ENCODE assay signal across 23 cellular contexts in the genomic region with DNA sequence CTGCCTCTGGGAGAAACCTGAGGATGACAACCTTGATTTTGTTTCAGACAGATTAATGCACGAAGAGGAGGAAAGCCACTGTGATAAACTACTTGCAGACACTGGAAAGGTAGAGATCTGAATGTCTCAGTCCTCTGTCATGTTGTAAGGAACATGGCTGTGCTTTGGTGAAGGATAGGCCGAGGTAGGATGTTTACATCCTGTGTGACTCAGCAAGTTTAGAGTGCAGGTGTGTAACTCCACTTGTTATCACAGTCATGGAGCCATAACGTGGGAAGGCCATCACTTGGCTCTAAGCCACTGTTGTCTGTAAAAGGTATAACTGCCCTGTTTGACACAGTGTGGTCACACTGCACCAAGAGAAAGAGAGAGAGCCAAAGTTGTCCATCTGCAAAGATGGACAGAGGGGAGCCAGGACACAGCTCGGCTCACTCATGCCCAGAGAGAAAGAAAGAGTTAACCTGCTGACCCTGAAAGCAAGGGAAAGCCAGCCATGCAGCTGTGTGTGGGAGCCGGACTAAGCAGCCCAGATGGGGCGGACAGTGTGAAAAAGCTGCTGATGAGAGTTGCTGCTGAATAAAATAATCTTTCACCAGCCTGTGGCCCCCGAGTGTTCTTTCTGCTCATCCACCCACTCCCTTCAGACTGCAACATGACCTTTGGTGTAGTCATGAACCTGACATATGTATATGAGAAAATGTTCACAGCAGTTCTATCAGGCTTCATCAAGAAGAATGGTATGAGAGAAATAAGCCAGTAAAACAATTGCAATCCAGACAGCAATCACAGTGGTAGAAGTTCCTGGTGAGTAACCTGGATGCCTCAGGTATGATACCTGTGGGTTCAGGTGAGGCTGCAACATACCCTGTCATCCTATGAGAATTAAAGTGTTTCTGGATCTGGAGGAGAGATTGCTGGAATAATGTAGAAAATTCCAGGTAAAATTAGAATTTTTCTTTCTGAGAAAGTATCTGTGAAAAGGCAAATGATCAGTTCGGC.
DNase-seq lines count a peak whose midpoint lies in the region; ATAC-seq and TF ChIP-seq lines count a peak whose summit lies in the region.
"Had no signal": no experiment of that assay in that cellular context is flagged by ENCODE, and none has a peak within 500 bp of the region (broad histone marks: within the 10 kb centered on the region; RNA-seq: fewer than 3 reads in every experiment).

No MANE protein-coding gene starts in this region.

- H2AFZ ChIP-seq in GM23338 (no peak overlapping the region), KMS-11 (ENCODE audit: low read depth) (0 out of 2 replicates have a peak overlapping the region, but pooled peaks have one; percentile 22)

- H3K27me3 Mint-ChIP-seq in GM23338 (ENCODE audit: insufficient read depth, low read depth, poor library complexity) (no peaks in the 10 kb centered on the region), brain (peaks cover 5% of the 10 kb centered on the region), nephron (ENCODE audit: low read depth) (no peaks in the 10 kb centered on the region)
- H3K27me3 Mint-ChIP-seq in CD4-positive, alpha-beta memory T cell, result peaks cover 0 to 2% of the 10 kb centered on the region in 2 donors

- H3K27ac ChIP-seq in GM23338 (ENCODE audit: low read depth) (no peak overlapping the region), KMS-11 (no peak overlapping the region), left ventricle myocardium inferior (replicated peaks) (no peak overlapping the region)
- H3K27ac ChIP-seq in CD4-positive, alpha-beta memory T cell (ENCODE audit: low read depth, low read length), result no peak overlapping the region
- H3K27ac ChIP-seq: SJSA1, skin epidermis, upper lobe of right lung, WERI-Rb-1 had no signal

- H3K9ac ChIP-seq in KMS-11, result no peak overlapping the region

- H3K9me3 Mint-ChIP-seq in GM23338, result peaks cover 8% of the 10 kb centered on the region; the same call in 2 of the 3 replicates
- peaks cover 0 to 20% (median 4%) of the 10 kb centered on the region in 5 experiments for H3K9me3 Mint-ChIP-seq in brain
- H3K9me3 Mint-ChIP-seq in nephron, result no peaks in the 10 kb centered on the region
- peaks cover 0 to 4% (median 0%) of the 10 kb centered on the region in 8 donors for H3K9me3 Mint-ChIP-seq in CD4-positive, alpha-beta memory T cell

- H3K4me2 ChIP-seq in GM23338 (no peak overlapping the region), KMS-11 (no peak overlapping the region)

- H3K36me3 ChIP-seq in GM23338 (ENCODE audit: insufficient read depth), result 0 out of 2 replicates have a peak, but pooled peaks cover 2% of the 10 kb centered on the region
- no peaks in the 10 kb centered on the region for H3K36me3 ChIP-seq in KMS-11 (ENCODE audit: insufficient read depth)
- H3K36me3 ChIP-seq in CD4-positive, alpha-beta memory T cell (ENCODE audit: insufficient read depth, low read length), result no peaks in the 10 kb centered on the region
- no peaks in the 10 kb centered on the region for H3K36me3 ChIP-seq in left ventricle myocardium inferior
- H3K36me3 ChIP-seq: HAP-1, SJSA1, upper lobe of right lung, WERI-Rb-1 had no signal

- H3K4me1 ChIP-seq in GM23338 (ENCODE audit: insufficient read depth) (peaks cover 3% of the 10 kb centered on the region; the same call in 1 of the 2 replicates), KMS-11 (ENCODE audit: low read depth, poor library complexity, severe bottlenecking) (no peaks in the 10 kb centered on the region), left ventricle myocardium inferior (peaks cover 7% of the 10 kb centered on the region)
- H3K4me1 ChIP-seq in CD4-positive, alpha-beta memory T cell (ENCODE audit: insufficient read depth, low read length), result no peaks in the 10 kb centered on the region
- H3K4me1 ChIP-seq: SJSA1, upper lobe of right lung had no signal

- H3K79me2 ChIP-seq in GM23338 (replicated peaks; ENCODE audit: insufficient read depth), result no peaks in the 10 kb centered on the region
- no peaks in the 10 kb centered on the region for H3K79me2 ChIP-seq in KMS-11 (ENCODE audit: insufficient read depth, low read depth)

- H3F3A ChIP-seq in GM23338 (replicated peaks; ENCODE audit: low read depth), result no peaks in the 10 kb centered on the region

- H3K36me3 Mint-ChIP-seq in GM23338 (ENCODE audit: low read depth) (peaks cover 9% of the 10 kb centered on the region; the same call in 2 of the 3 replicates), brain (no peaks in the 10 kb centered on the region), nephron (ENCODE audit: low read depth) (peaks cover 3% of the 10 kb centered on the region)
- no peaks in the 10 kb centered on the region for H3K36me3 Mint-ChIP-seq in CD4-positive, alpha-beta memory T cell
- H3K36me3 Mint-ChIP-seq: naive thymus-derived CD4-positive, alpha-beta T cell had no signal

- DNase-seq in GM23338 (ENCODE audit: low spot score), result no peak
- no peak for DNase-seq in posterior vena cava (ENCODE audit: low spot score)
- DNase-seq in CD4-positive, alpha-beta memory T cell, result no peak
- no peak for DNase-seq in 8988T
- DNase-seq in left ventricle myocardium inferior, result no peak
- DNase-seq: activated CD8-positive, alpha-beta memory T cell treated with anti-CD3 and anti-CD28 coated beads, Interleukin-2, amount 50 U/mL, for 48 hours; dermis blood vessel endothelial cell; foreskin melanocyte; hypothalamus; naive thymus-derived CD4-positive, alpha-beta T cell; NCI-H1092 treated with DMSO at 0.1 percent for 48 hours; NCI-H2081; NCI-H524 treated with DMSO at 0.1 percent for 48 hours; stimulated activated CD4-positive, alpha-beta T cell treated with anti-CD3 and anti-CD28 coated beads, Interleukin-4, amount 100 ng/mL, for 4 hours; T-helper 17 cell; upper lobe of right lung; WERI-Rb-1 had no signal

- H4K20me1 ChIP-seq in GM23338 (replicated peaks; ENCODE audit: insufficient read depth), result no peaks in the 10 kb centered on the region
- H4K20me1 ChIP-seq in KMS-11 (ENCODE audit: insufficient read depth), result no peaks in the 10 kb centered on the region

- H3K4me1 Mint-ChIP-seq in GM23338, result no peaks in the 10 kb centered on the region; the same call in 2 of the 3 replicates
- peaks cover 12% of the 10 kb centered on the region for H3K4me1 Mint-ChIP-seq in brain
- H3K4me1 Mint-ChIP-seq in nephron, result peaks cover 10% of the 10 kb centered on the region
- peaks cover 0 to 2% (median 0%) of the 10 kb centered on the region in 4 donors for H3K4me1 Mint-ChIP-seq in CD4-positive, alpha-beta memory T cell
- H3K4me1 Mint-ChIP-seq: T-helper 17 cell had no signal

- H3K27me3 ChIP-seq in GM23338 (ENCODE audit: insufficient read depth) (no peaks in the 10 kb centered on the region), KMS-11 (ENCODE audit: insufficient read depth, low read depth) (no peaks in the 10 kb centered on the region), left ventricle myocardium inferior (ENCODE audit: low read depth) (no peaks in the 10 kb centered on the region)
- H3K27me3 ChIP-seq in CD4-positive, alpha-beta memory T cell (ENCODE audit: insufficient read depth, low read length), result no peaks in the 10 kb centered on the region
- H3K27me3 ChIP-seq: SJSA1, upper lobe of right lung had no signal

- no peak overlapping the region for H3K4me3 ChIP-seq in GM23338
- H3K4me3 ChIP-seq in KMS-11 (IDR thresholded peaks at IDR 0.05; ENCODE audit: insufficient read depth, low read depth, low read length), result no peak overlapping the region
- no peak overlapping the region for H3K4me3 ChIP-seq in CD4-positive, alpha-beta memory T cell (ENCODE audit: low read length in 2 of 2)
- H3K4me3 ChIP-seq in left ventricle myocardium inferior, result no peak overlapping the region
- H3K4me3 ChIP-seq: HAP-1, SJSA1, skin epidermis, upper lobe of right lung had no signal

- no peak overlapping the region for H3K4me3 Mint-ChIP-seq in GM23338
- peak overlapping the region in 1 of 5 experiments; percentile 40 for H3K4me3 Mint-ChIP-seq in brain
- no peak overlapping the region for H3K4me3 Mint-ChIP-seq in nephron
- H3K4me3 Mint-ChIP-seq in CD4-positive, alpha-beta memory T cell, result no peak overlapping the region
- H3K4me3 Mint-ChIP-seq: naive thymus-derived CD4-positive, alpha-beta T cell; T-helper 17 cell had no signal

- TF ChIP-seq CTCF in GM23338 (conservative IDR thresholded peaks at IDR 0.05; ENCODE audit: low read depth in 2 of 2) (no peak), KMS-11 (conservative IDR thresholded peaks at IDR 0.05; ENCODE audit: low read depth, low read length) (no peak), brain (conservative IDR thresholded peaks at IDR 0.05) (no peak), nephron (IDR thresholded peaks at IDR 0.05; ENCODE audit: unreplicated experiment in 3 of 3) (no peak), left ventricle myocardium inferior (IDR thresholded peaks at IDR 0.05; ENCODE audit: borderline replicate concordance) (no peak)

- no peak for ATAC-seq in GM23338
- ATAC-seq: naive thymus-derived CD4-positive, alpha-beta T cell; T-helper 17 cell; upper lobe of right lung had no signal

- H3K27ac Mint-ChIP-seq in GM23338 (peak overlapping the region; percentile 70), brain (peak overlapping the region in 3 of 5 experiments; percentile 47 to 70 (median 60)), nephron (peak overlapping the region; percentile 26 to 43 (median 27))
- no peak overlapping the region for H3K27ac Mint-ChIP-seq in CD4-positive, alpha-beta memory T cell
- H3K27ac Mint-ChIP-seq: naive thymus-derived CD4-positive, alpha-beta T cell; T-helper 17 cell had no signal

- CTCF ChIA-PET in CD4-positive, alpha-beta memory T cell (lab: Charles Lee; ENCODE audit: partially characterized antibody), result no interaction called here

- H3K9me3 ChIP-seq in CD4-positive, alpha-beta memory T cell (ENCODE audit: control insufficient read depth in 1 of 2, low read length in 2 of 2), result no peaks in the 10 kb centered on the region
- peaks cover 14% of the 10 kb centered on the region for H3K9me3 ChIP-seq in left ventricle myocardium inferior (replicated peaks)
- H3K9me3 ChIP-seq: SJSA1, upper lobe of right lung had no signal

- peaks cover 2% of the 10 kb centered on the region; the same call in 1 of the 2 replicates for H3K9me2 ChIP-seq in GM23338 (ENCODE audit: insufficient read depth)

- POLR2A ChIA-PET in CD4-positive, alpha-beta memory T cell (lab: Charles Lee; ENCODE audit: partially characterized antibody), result no interaction called here

- intact Hi-C loops in posterior vena cava (cut with DNase I) (no loop called here), left ventricle myocardium inferior (cut with micrococcal nuclease) (no loop called here)
- intact Hi-C loops in CD4-positive, alpha-beta memory T cell (cut with micrococcal nuclease), result no loop called here

TF ChIP-seq in GM23338, 12 proteins besides CTCF, POLR2A, EP300 and RAD21 (continues in another document):
- TF ChIP-seq ZNF331 (CRISPR knock-in tag; IDR thresholded peaks at IDR 0.05; ENCODE audit: low read depth), result no peak
- TF ChIP-seq ZNF114 (CRISPR knock-in tag; IDR thresholded peaks at IDR 0.05), result no peak
- no peak for TF ChIP-seq NANOG (IDR thresholded peaks at IDR 0.05; ENCODE audit: borderline replicate concordance)
- TF ChIP-seq STAT1 (IDR thresholded peaks at IDR 0.05; ENCODE audit: unreplicated experiment), result no peak

Comparison
In these comparisons a context has a peak if more than half of its experiments do, and no peak if none do; other contexts are left out.
1. H3K27ac Mint-ChIP-seq: peak in GM23338 (single experiment), brain (3 of 5) and nephron (3 of 3); none in CD4-positive, alpha-beta memory T cell (0 of 7).